Comparison of ENCODE assay signal across 11 cellular contexts in the genomic region with DNA sequence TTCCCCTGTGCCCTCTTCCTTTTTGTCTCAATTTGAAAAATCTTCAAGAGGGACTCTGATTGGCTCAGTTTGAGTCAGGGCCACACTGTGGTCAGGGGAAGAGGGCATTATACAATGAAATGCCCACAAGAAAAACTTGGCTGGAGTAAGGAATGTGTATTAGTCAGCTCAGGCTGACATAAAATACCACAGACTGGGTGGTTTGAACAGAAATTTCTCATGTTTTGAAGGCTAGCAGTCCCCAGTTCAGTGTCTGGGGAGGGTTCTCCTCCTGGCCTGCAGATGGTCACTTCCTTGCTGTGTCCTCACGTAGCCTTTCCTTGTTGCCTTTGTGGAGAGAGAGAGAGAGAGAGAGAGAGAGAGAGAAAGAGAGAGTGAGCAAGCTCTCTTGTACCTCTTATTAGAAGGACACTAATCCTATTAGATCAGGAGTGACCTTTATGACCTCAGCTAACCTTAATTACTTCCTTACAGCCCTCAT. TPM values are rescaled to one million over a fixed set of nuclear protein-coding genes. Genes with fewer than 3 reads are reported as not detected.
DNase-seq lines count a peak whose midpoint lies in the region; ATAC-seq, FAIRE-seq and TF ChIP-seq lines count a peak whose summit lies in the region.
"Had no signal": no experiment of that assay in that cellular context is flagged by ENCODE, and none has a peak within 500 bp of the region (broad histone marks: within the 10 kb centered on the region; RNA-seq: fewer than 3 reads in every experiment).

No MANE protein-coding gene starts in this region.

- H3K4me1 Mint-ChIP-seq in brain = peaks cover 25% of the 10 kb centered on the region
- H3K4me1 Mint-ChIP-seq: memory B cell had no signal

- H3K27me3 ChIP-seq in right cardiac atrium (ENCODE audit: control insufficient read depth, insufficient read depth) = no peaks in the 10 kb centered on the region
- H3K27me3 ChIP-seq in upper lobe of right lung = no peaks in the 10 kb centered on the region
- H3K27me3 ChIP-seq in pancreas = no peaks in the 10 kb centered on the region

- ATAC-seq in right cardiac atrium = peak; percentile 18 to 59
- peak; percentile 29 for ATAC-seq in upper lobe of right lung
- ATAC-seq in pancreas = no peak

- no peak overlapping the region for H3K4me3 ChIP-seq in right cardiac atrium (ENCODE audit: low read length)
- no peak overlapping the region for H3K4me3 ChIP-seq in upper lobe of right lung
- H3K4me3 ChIP-seq in pancreas = no peak overlapping the region

- DNase-seq in HT1080 (ENCODE audit: low read depth) (peak; percentile 99), right cardiac atrium (no peak), upper lobe of right lung (no peak), GM10266 (ENCODE audit: extremely low spot score) (no peak), pancreas (no peak)
- no peak for DNase-seq in activated CD8-positive, alpha-beta memory T cell treated with anti-CD3 and anti-CD28 coated beads for 24 hours
- DNase-seq: activated CD8-positive, alpha-beta memory T cell treated with anti-CD3 and anti-CD28 coated beads, Interleukin-2, amount 50 U/mL, for 4 hours; effector memory CD4-positive, alpha-beta T cell; NCI-H1694 had no signal

- intact Hi-C loops in right cardiac atrium (cut with DNase I) (no loop called here), upper lobe of right lung (cut with DNase I) (no loop called here), pancreas (cut with DNase I) (no loop called here)

- H3K9me3 Mint-ChIP-seq in brain = no peaks in the 10 kb centered on the region
- H3K9me3 Mint-ChIP-seq: memory B cell had no signal

- H3K4me1 ChIP-seq in right cardiac atrium (ENCODE audit: control insufficient read depth, insufficient read depth, low read length) (no peaks in the 10 kb centered on the region), upper lobe of right lung (no peaks in the 10 kb centered on the region), pancreas (no peaks in the 10 kb centered on the region)

- H3K27ac ChIP-seq in right cardiac atrium (ENCODE audit: low read length) (no peak overlapping the region), upper lobe of right lung (no peak overlapping the region), pancreas (no peak overlapping the region)

- no peak for FAIRE-seq in pancreas (lab: Jason Lieb, UNC)

- no peaks in the 10 kb centered on the region for H3K36me3 Mint-ChIP-seq in brain
- H3K36me3 Mint-ChIP-seq: memory B cell had no signal

- H3K36me3 ChIP-seq in upper lobe of right lung (no peaks in the 10 kb centered on the region), pancreas (no peaks in the 10 kb centered on the region)

- WGBS in right cardiac atrium = 50% methylated on average over 1 of the region's 1 CpG
- WGBS in pancreas, 2 donors = 62 to 100% methylated on average over 1 of the region's 1 CpG

- TF ChIP-seq CTCF in brain (conservative IDR thresholded peaks at IDR 0.05) = no peak
- TF ChIP-seq CTCF in upper lobe of right lung (IDR thresholded peaks at IDR 0.05) = no peak
- TF ChIP-seq CTCF in GM10266 (IDR thresholded peaks at IDR 0.05; ENCODE audit: control insufficient read depth, insufficient read depth, low read depth, missing control alignments) = no peak
- no peak for TF ChIP-seq CTCF in pancreas (IDR thresholded peaks at IDR 0.05)

- no peak overlapping the region for H3K4me3 Mint-ChIP-seq in brain
- H3K4me3 Mint-ChIP-seq: memory B cell had no signal

- peak overlapping the region in 4 of 5 experiments; percentile 51 to 72 (median 62) for H3K27ac Mint-ChIP-seq in brain
- H3K27ac Mint-ChIP-seq: memory B cell had no signal

- peaks cover 3% of the 10 kb centered on the region for H3K27me3 Mint-ChIP-seq in brain

- no peaks in the 10 kb centered on the region for H3K9me3 ChIP-seq in right cardiac atrium (ENCODE audit: control insufficient read depth, low read length)
- no peaks in the 10 kb centered on the region for H3K9me3 ChIP-seq in upper lobe of right lung
- no peaks in the 10 kb centered on the region for H3K9me3 ChIP-seq in pancreas

RNA-seq across cellular contexts. Expression of a gene that starts 25.6 kb away (rescaled TPM):
- 2.8 and 3.1 TPM in 2 replicates for total RNA-seq in HT1080 (2014; rRNA removed; shearing (Covaris generic))
- 1.3 and 1.4 TPM in 2 replicates for polyA plus RNA-seq in HT1080 (2015; cell fraction: cytosol; rRNA removed)
- 1.7 and 5.0 TPM in 2 replicates for polyA plus RNA-seq in HT1080 (2015; cell fraction: nucleus; rRNA removed)
- 12.7 TPM for polyA plus RNA-seq in brain (ENCODE audit: insufficient read depth, low read depth, low replicate concordance)
- total RNA-seq in right cardiac atrium = 1 to 10 TPM; 3.2 to 6.8 (median 5.9) TPM
- 3.4 TPM for polyA plus RNA-seq in right cardiac atrium
- 11.8 TPM for total RNA-seq in upper lobe of right lung
- 1 to 10 TPM; 1.1 to 3.4 (median 2.2) TPM for total RNA-seq in pancreas
- polyA plus RNA-seq in pancreas = 1 to 10 TPM; 1.9 to 3.1 TPM

Comparison
In these comparisons a context has a peak if more than half of its experiments do, and no peak if none do; other contexts are left out.
1. ATAC-seq: peak in right cardiac atrium (2 of 2) and upper lobe of right lung (single experiment); none in pancreas (0 of 4).